12 cellular contexts compared by ENCODE assay signal in the genomic region with DNA sequence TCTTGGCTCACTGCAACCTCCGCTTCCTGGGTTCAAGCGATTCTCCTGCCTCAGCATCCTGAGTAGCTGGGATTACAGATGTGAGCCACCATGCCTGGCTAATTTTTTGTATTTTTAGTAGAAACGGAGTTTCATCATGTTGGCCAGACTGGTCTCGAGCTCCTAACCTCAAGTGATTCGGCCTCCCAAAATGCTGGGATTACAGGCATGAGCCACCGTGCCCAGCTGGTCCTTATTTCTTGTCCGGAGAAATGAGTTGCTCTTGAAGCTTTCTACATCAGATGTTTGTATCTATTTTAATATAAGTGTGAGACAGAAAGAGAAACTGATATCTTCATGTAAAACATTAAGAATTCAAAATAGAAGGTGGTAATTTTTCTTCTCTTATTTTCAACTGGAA. TPM values are rescaled to one million over a fixed set of nuclear protein-coding genes. Genes with fewer than 3 reads are reported as not detected.
"Had no signal": no experiment of that assay in that cellular context is flagged by ENCODE, and none has a peak within 500 bp of the region (broad histone marks: within the 10 kb centered on the region; RNA-seq: fewer than 3 reads in every experiment).

No MANE protein-coding gene starts in this region.

RNA-seq across cellular contexts. Expression of gene KCTD4, which starts 43.9 kb away (rescaled TPM):
- total RNA-seq: activated CD4-positive, alpha-beta memory T cell treated with anti-CD3 and anti-CD28 coated beads, Interleukin-2, amount 10 ng/mL, durations not matched to agents 7 days and 5 days; activated CD4-positive, alpha-beta T cell treated with anti-CD3 and anti-CD28 coated beads for 36 hours; activated CD4-positive, alpha-beta T cell treated with anti-CD3 and anti-CD28 coated beads, Interleukin-2, amount 10 ng/mL, durations not matched to agents 7 days and 5 days; activated CD8-positive, alpha-beta memory T cell treated with anti-CD3 and anti-CD28 coated beads, Interleukin-2, amount 10 ng/mL, durations not matched to agents 7 days and 5 days; activated CD8-positive, alpha-beta T cell treated with anti-CD3 and anti-CD28 coated beads, Interleukin-2, amount 10 ng/mL, durations not matched to agents 7 days and 5 days; activated naive CD8-positive, alpha-beta T cell treated with anti-CD3 and anti-CD28 coated beads, Interleukin-2, amount 10 ng/mL, durations not matched to agents 7 days and 5 days; activated T-helper 2 cell treated with anti-CD3 and anti-CD28 coated beads, Interferon-gamma antibody, Interleukin-2, Interleukin-4, amounts not matched to agents 10 μg/mL and 5 μg/mL and 100 μg/mL, durations not matched to agents 14 hours and 24 hours and 36 hours; ascending aorta; bronchial epithelial cell; cardiac muscle cell; chondrocyte; WTC11 had no signal
- polyA plus RNA-seq: cardiac muscle cell had no signal
